8 cellular contexts compared by ENCODE assay signal in the genomic region with DNA sequence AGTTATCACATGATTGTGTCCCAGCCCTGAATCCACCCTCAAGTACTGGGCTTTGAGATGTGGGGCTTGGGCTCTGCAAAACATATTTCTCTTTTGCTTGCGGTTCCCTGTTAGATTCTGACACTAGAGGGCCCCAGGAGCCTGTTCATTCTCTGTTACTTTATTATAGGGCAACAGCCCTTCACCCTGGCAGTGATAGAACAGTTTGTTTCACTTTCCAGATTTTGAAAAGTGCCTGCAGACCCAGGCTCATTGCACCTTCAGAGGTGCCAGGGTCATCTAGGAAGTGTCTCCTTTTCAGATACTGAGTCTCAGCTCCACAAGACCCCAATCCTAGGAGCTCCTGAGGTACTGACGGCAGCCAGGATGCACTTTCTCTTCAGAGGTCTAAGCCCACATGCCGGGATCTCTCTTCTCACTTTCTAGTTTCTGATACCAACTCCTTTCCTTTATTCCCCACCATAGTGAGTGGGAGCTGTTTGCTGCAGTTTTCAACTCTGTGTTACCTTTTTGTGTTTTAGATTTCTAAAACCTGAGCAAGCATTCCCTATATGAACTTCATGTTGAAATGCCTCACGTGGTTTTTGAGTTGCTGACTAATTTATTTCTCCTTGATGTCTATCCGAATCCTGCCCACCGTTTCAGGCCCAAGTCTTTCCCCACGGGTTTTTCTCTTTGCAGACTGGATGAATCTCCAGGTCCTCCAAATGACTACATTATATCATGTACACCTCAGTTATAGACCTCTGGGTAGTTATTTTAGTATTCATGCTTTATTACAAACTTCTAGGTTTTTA. TPM values are rescaled to one million over a fixed set of nuclear protein-coding genes. Genes with fewer than 3 reads are reported as not detected.
A peak's percentile ranks its signal among the peaks of the same experiment; 100 is the strongest.
DNase-seq lines count a peak whose midpoint lies in the region; ATAC-seq, FAIRE-seq and TF ChIP-seq lines count a peak whose summit lies in the region.

No MANE protein-coding gene starts in this region.

- no peaks in the 10 kb centered on the region for H3K9me3 ChIP-seq in CD8-positive, alpha-beta memory T cell (ENCODE audit: low read length)
- H3K9me3 ChIP-seq in suprapubic skin, result no peaks in the 10 kb centered on the region

- peak overlapping the region; percentile 43 to 84 (median 72) for H3K4me3 Mint-ChIP-seq in CD8-positive, alpha-beta memory T cell
- H3K4me3 Mint-ChIP-seq in activated T-helper 2 cell treated with anti-CD3 and anti-CD28 coated beads, Interferon-gamma antibody, Interleukin-2, Interleukin-4, amounts not matched to agents 10 μg/mL and 5 μg/mL and 100 μg/mL, durations not matched to agents 14 hours and 24 hours and 36 hours (ENCODE audit: low read depth), result peak overlapping the region; percentile 28
- no peak overlapping the region for H3K4me3 Mint-ChIP-seq in osteocyte (ENCODE audit: unreplicated experiment)

- FAIRE-seq in RCC 7860 (lab: Jason Lieb, UNC), result no peak

- TF ChIP-seq EP300 in suprapubic skin (IDR thresholded peaks at IDR 0.05), result no peak

- peak; percentile 18 to 65 (median 64) for DNase-seq in CD8-positive, alpha-beta memory T cell
- DNase-seq in RCC 7860 (ENCODE audit: low spot score) (peak; percentile 52), fibroblast of villous mesenchyme (ENCODE audit: low read depth) (peak; percentile 73), osteocyte (ENCODE audit: extremely low spot score, unreplicated experiment) (no peak), suprapubic skin (ENCODE audit: low spot score in 2 of 2) (no peak)
- DNase-seq in activated T-helper 2 cell treated with anti-CD3 and anti-CD28 coated beads, Interferon-gamma antibody, Interleukin-2, Interleukin-4, amounts not matched to agents 10 μg/mL and 5 μg/mL and 100 μg/mL, durations not matched to agents 14 hours and 24 hours and 36 hours (ENCODE audit: low spot score), result peak; percentile 51

- no peaks in the 10 kb centered on the region for H3K79me2 ChIP-seq in KMS-11 (ENCODE audit: insufficient read depth, low read depth)

- peak overlapping the region in 6 of 8 donors; percentile 6 to 79 (median 47) for H3K27ac Mint-ChIP-seq in CD8-positive, alpha-beta memory T cell
- no peak overlapping the region for H3K27ac Mint-ChIP-seq in activated T-helper 2 cell treated with anti-CD3 and anti-CD28 coated beads, Interferon-gamma antibody, Interleukin-2, Interleukin-4, amounts not matched to agents 10 μg/mL and 5 μg/mL and 100 μg/mL, durations not matched to agents 14 hours and 24 hours and 36 hours
- no peak overlapping the region for H3K27ac Mint-ChIP-seq in osteocyte (ENCODE audit: unreplicated experiment)

- WGBS in suprapubic skin, result 50% methylated on average over 7 of the region's 7 CpGs

- POLR2A ChIA-PET in CD8-positive, alpha-beta memory T cell (lab: Charles Lee), result interaction anchor here (0.7 kb wide), 1 partner anchor 526 kb away, joined by 3 read pairs; no protein-coding TSS in a partner anchor

- H3K27ac ChIP-seq in CD8-positive, alpha-beta memory T cell (ENCODE audit: low read depth, low read length), result no peak overlapping the region
- H3K27ac ChIP-seq in KMS-11 (peak overlapping the region; percentile 45), suprapubic skin (no peak overlapping the region)

- no peaks in the 10 kb centered on the region for H3K4me1 ChIP-seq in CD8-positive, alpha-beta memory T cell (ENCODE audit: insufficient read depth, low read length)
- H3K4me1 ChIP-seq in KMS-11 (ENCODE audit: low read depth, poor library complexity, severe bottlenecking) (peaks cover 16% of the 10 kb centered on the region), suprapubic skin (no peaks in the 10 kb centered on the region)

- no peaks in the 10 kb centered on the region for H3K9me3 Mint-ChIP-seq in CD8-positive, alpha-beta memory T cell
- H3K9me3 Mint-ChIP-seq in activated T-helper 2 cell treated with anti-CD3 and anti-CD28 coated beads, Interferon-gamma antibody, Interleukin-2, Interleukin-4, amounts not matched to agents 10 μg/mL and 5 μg/mL and 100 μg/mL, durations not matched to agents 14 hours and 24 hours and 36 hours, result no peaks in the 10 kb centered on the region
- H3K9me3 Mint-ChIP-seq in osteocyte (ENCODE audit: unreplicated experiment), result no peaks in the 10 kb centered on the region

- no peaks in the 10 kb centered on the region for H4K20me1 ChIP-seq in KMS-11 (ENCODE audit: insufficient read depth)

- no peak for TF ChIP-seq POLR2A in suprapubic skin (IDR thresholded peaks at IDR 0.05)

- H3K27me3 ChIP-seq in CD8-positive, alpha-beta memory T cell (ENCODE audit: insufficient read depth, low read length, poor library complexity, severe bottlenecking), result no peaks in the 10 kb centered on the region
- no peaks in the 10 kb centered on the region for H3K27me3 ChIP-seq in KMS-11 (ENCODE audit: insufficient read depth, low read depth)
- peaks cover 16% of the 10 kb centered on the region for H3K27me3 ChIP-seq in suprapubic skin

- peaks cover 8 to 10% (median 8%) of the 10 kb centered on the region in 3 donors for H3K4me1 Mint-ChIP-seq in CD8-positive, alpha-beta memory T cell
- peaks cover 16% of the 10 kb centered on the region for H3K4me1 Mint-ChIP-seq in activated T-helper 2 cell treated with anti-CD3 and anti-CD28 coated beads, Interferon-gamma antibody, Interleukin-2, Interleukin-4, amounts not matched to agents 10 μg/mL and 5 μg/mL and 100 μg/mL, durations not matched to agents 14 hours and 24 hours and 36 hours (ENCODE audit: low read depth)
- H3K4me1 Mint-ChIP-seq in osteocyte (ENCODE audit: unreplicated experiment), result peaks cover 4% of the 10 kb centered on the region

- ATAC-seq in GM19324 (IDR thresholded peaks at IDR 0.05; ENCODE audit: low FRiP score, unreplicated experiment), result peak; percentile 51

- H3K27me3 Mint-ChIP-seq in CD8-positive, alpha-beta memory T cell, result peaks cover 9 to 10% of the 10 kb centered on the region in 2 donors
- H3K27me3 Mint-ChIP-seq in activated T-helper 2 cell treated with anti-CD3 and anti-CD28 coated beads, Interferon-gamma antibody, Interleukin-2, Interleukin-4, amounts not matched to agents 10 μg/mL and 5 μg/mL and 100 μg/mL, durations not matched to agents 14 hours and 24 hours and 36 hours (ENCODE audit: low read depth), result peaks cover 16% of the 10 kb centered on the region
- peaks cover 30% of the 10 kb centered on the region for H3K27me3 Mint-ChIP-seq in osteocyte (ENCODE audit: unreplicated experiment)

- intact Hi-C loops in activated T-helper 2 cell treated with anti-CD3 and anti-CD28 coated beads, Interferon-gamma antibody, Interleukin-2, Interleukin-4, amounts not matched to agents 10 μg/mL and 5 μg/mL and 100 μg/mL, durations not matched to agents 14 hours and 24 hours and 36 hours (cut with micrococcal nuclease), result loop anchor here (1.0 to 5.0 kb wide), 2 partner anchors 472 to 1190 kb away; no protein-coding TSS in a partner anchor

- H3K9ac ChIP-seq in KMS-11, result peak overlapping the region; percentile 37; the same call in 1 of the 2 replicates

- peaks cover 0 to 1% (median 0%) of the 10 kb centered on the region in 3 donors for H3K36me3 Mint-ChIP-seq in CD8-positive, alpha-beta memory T cell
- no peaks in the 10 kb centered on the region for H3K36me3 Mint-ChIP-seq in activated T-helper 2 cell treated with anti-CD3 and anti-CD28 coated beads, Interferon-gamma antibody, Interleukin-2, Interleukin-4, amounts not matched to agents 10 μg/mL and 5 μg/mL and 100 μg/mL, durations not matched to agents 14 hours and 24 hours and 36 hours (ENCODE audit: low read depth)
- H3K36me3 Mint-ChIP-seq in osteocyte (ENCODE audit: unreplicated experiment), result no peaks in the 10 kb centered on the region

- H2AFZ ChIP-seq in KMS-11 (ENCODE audit: low read depth), result peak overlapping the region; percentile 77

- H3K4me2 ChIP-seq in KMS-11, result peak overlapping the region; percentile 61

- TF ChIP-seq CTCF in KMS-11 (conservative IDR thresholded peaks at IDR 0.05; ENCODE audit: low read depth, low read length) (peak; percentile 88), fibroblast of villous mesenchyme (IDR thresholded peaks at IDR 0.05; ENCODE audit: insufficient read depth, low read depth, low read length) (peak; percentile 94), osteocyte (IDR thresholded peaks at IDR 0.05) (peak; percentile 84), suprapubic skin (IDR thresholded peaks at IDR 0.05) (peak in 1 of 2 donors; percentile 56)

- H3K36me3 ChIP-seq in CD8-positive, alpha-beta memory T cell (ENCODE audit: insufficient read depth, low read length), result no peaks in the 10 kb centered on the region
- H3K36me3 ChIP-seq in KMS-11 (ENCODE audit: insufficient read depth) (no peaks in the 10 kb centered on the region), suprapubic skin (no peaks in the 10 kb centered on the region)

- CTCF ChIA-PET in CD8-positive, alpha-beta memory T cell (lab: Charles Lee), result interaction anchor here (0.8 to 1.3 kb wide), 5 partner anchors 15 to 525 kb away, joined by 3 to 4 read pairs (median 3); a partner anchor contains a TSS

- peak overlapping the region; percentile 13 for H3K4me3 ChIP-seq in CD8-positive, alpha-beta memory T cell (ENCODE audit: low read length)
- no peak overlapping the region for H3K4me3 ChIP-seq in KMS-11 (IDR thresholded peaks at IDR 0.05; ENCODE audit: insufficient read depth, low read depth, low read length)
- peak overlapping the region; percentile 31 for H3K4me3 ChIP-seq in fibroblast of villous mesenchyme (ENCODE audit: low read depth, low read length)
- H3K4me3 ChIP-seq in suprapubic skin, result no peak overlapping the region

RNA-seq across cellular contexts. Expression of gene ABT1, which starts 10.9 kb away (rescaled TPM):
- total RNA-seq in CD8-positive, alpha-beta memory T cell, result 10 to 100 TPM; 34.5 to 36.1 TPM
- polyA plus RNA-seq in CD8-positive, alpha-beta memory T cell, result 39.7 TPM
- total RNA-seq in activated T-helper 2 cell treated with anti-CD3 and anti-CD28 coated beads, Interferon-gamma antibody, Interleukin-2, Interleukin-4, amounts not matched to agents 10 μg/mL and 5 μg/mL and 100 μg/mL, durations not matched to agents 14 hours and 24 hours and 36 hours, result 28.2 and 29.9 TPM in 2 replicates
- total RNA-seq in fibroblast of villous mesenchyme (14.5 and 16.4 TPM in 2 replicates), osteocyte (13.1 and 13.9 TPM in 2 replicates), suprapubic skin (10 to 100 TPM; 17.4 to 30.0 (median 21.1) TPM)

RNA-seq across cellular contexts. Expression of gene ZNF322, which starts 51.9 kb away (rescaled TPM):
- 10 to 100 TPM; 13.7 to 15.2 TPM for total RNA-seq in CD8-positive, alpha-beta memory T cell
- polyA plus RNA-seq in CD8-positive, alpha-beta memory T cell, result 9.9 TPM
- 10.4 and 11.3 TPM in 2 replicates for total RNA-seq in activated T-helper 2 cell treated with anti-CD3 and anti-CD28 coated beads, Interferon-gamma antibody, Interleukin-2, Interleukin-4, amounts not matched to agents 10 μg/mL and 5 μg/mL and 100 μg/mL, durations not matched to agents 14 hours and 24 hours and 36 hours
- total RNA-seq in fibroblast of villous mesenchyme (16.8 and 17.7 TPM in 2 replicates), osteocyte (30.6 and 33.8 TPM in 2 replicates), suprapubic skin (10 to 100 TPM in 2 of 4 donors, 1 to 10 TPM in 2; 9.4 to 11.6 (median 10.1) TPM)

Comparison
In these comparisons a context has a peak if more than half of its experiments do, and no peak if none do; other contexts are left out.
1. DNase-seq: peak in CD8-positive, alpha-beta memory T cell (5 of 5), RCC 7860 (single experiment), activated T-helper 2 cell treated with anti-CD3 and anti-CD28 coated beads, Interferon-gamma antibody, Interleukin-2, Interleukin-4, amounts not matched to agents 10 μg/mL and 5 μg/mL and 100 μg/mL, durations not matched to agents 14 hours and 24 hours and 36 hours (single experiment) and fibroblast of villous mesenchyme (single experiment); none in osteocyte (single experiment) and suprapubic skin (0 of 2).
2. H3K4me3 ChIP-seq: peak in CD8-positive, alpha-beta memory T cell (single experiment) and fibroblast of villous mesenchyme (single experiment); none in KMS-11 (single experiment) and suprapubic skin (single experiment).
3. H3K27ac Mint-ChIP-seq: peak in CD8-positive, alpha-beta memory T cell (6 of 8); none in activated T-helper 2 cell treated with anti-CD3 and anti-CD28 coated beads, Interferon-gamma antibody, Interleukin-2, Interleukin-4, amounts not matched to agents 10 μg/mL and 5 μg/mL and 100 μg/mL, durations not matched to agents 14 hours and 24 hours and 36 hours (single experiment) and osteocyte (single experiment).